10 cellular contexts compared by ENCODE assay signal in the genomic region with DNA sequence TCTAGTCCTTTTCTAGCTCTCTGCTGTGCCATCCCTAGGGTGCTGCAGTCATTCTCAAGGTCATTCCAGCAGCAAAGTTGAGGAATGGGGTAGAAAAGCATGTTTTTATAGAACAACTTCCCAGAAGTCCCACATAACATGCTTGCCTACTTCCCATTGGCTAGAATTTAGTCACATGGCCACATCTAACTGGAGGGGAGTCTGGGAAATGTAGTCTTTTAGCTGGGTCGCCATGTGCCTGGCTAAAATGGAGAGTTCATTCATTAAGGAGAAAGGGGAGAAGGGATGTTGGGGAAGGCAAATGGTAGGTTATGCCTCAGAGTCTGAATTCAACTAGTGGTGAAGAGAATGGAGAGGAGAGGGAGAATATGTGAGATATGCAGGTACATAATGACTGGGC.
A peak's percentile ranks its signal among the peaks of the same experiment; 100 is the strongest.
DNase-seq lines count a peak whose midpoint lies in the region; ATAC-seq and FAIRE-seq lines count a peak whose summit lies in the region.
"Had no signal": no experiment of that assay in that cellular context is flagged by ENCODE, and none has a peak within 500 bp of the region (broad histone marks: within the 10 kb centered on the region; RNA-seq: fewer than 3 reads in every experiment).

No MANE protein-coding gene starts in this region.

- no peak overlapping the region for H3K27ac Mint-ChIP-seq in effector memory CD8-positive, alpha-beta T cell
- H3K27ac Mint-ChIP-seq: naive thymus-derived CD4-positive, alpha-beta T cell; stimulated activated naive B cell treated with anti-CD40 and anti-IgM and Interleukin-4, amounts not matched to agents 10 μg/mL and 1 μg/mL and 100 μg/mL, for 72 hours had no signal

- peaks cover 31 to 38% of the 10 kb centered on the region in 2 donors for H3K27me3 Mint-ChIP-seq in effector memory CD8-positive, alpha-beta T cell

- no peak overlapping the region for H3K4me3 Mint-ChIP-seq in effector memory CD8-positive, alpha-beta T cell
- H3K4me3 Mint-ChIP-seq: naive thymus-derived CD4-positive, alpha-beta T cell; stimulated activated naive B cell treated with anti-CD40 and anti-IgM and Interleukin-4, amounts not matched to agents 10 μg/mL and 1 μg/mL and 100 μg/mL, for 72 hours had no signal

- H3K36me3 Mint-ChIP-seq in effector memory CD8-positive, alpha-beta T cell (ENCODE audit: insufficient read depth): peaks cover 3% of the 10 kb centered on the region
- H3K36me3 Mint-ChIP-seq: stimulated activated naive B cell treated with anti-CD40 and anti-IgM and Interleukin-4, amounts not matched to agents 10 μg/mL and 1 μg/mL and 100 μg/mL, for 72 hours had no signal

- ATAC-seq in HG02884 (IDR thresholded peaks at IDR 0.05; ENCODE audit: unreplicated experiment): peak; percentile 88
- no peak for ATAC-seq in effector memory CD8-positive, alpha-beta T cell (replicated peaks)
- ATAC-seq: naive thymus-derived CD4-positive, alpha-beta T cell had no signal

- no peak for DNase-seq in GM18507 (ENCODE audit: extremely low spot score, insufficient read length, low read depth)
- DNase-seq in RPMI8226: peak; percentile 11
- DNase-seq in left kidney (ENCODE audit: low read depth, low spot score): peak; percentile 39
- no peak for DNase-seq in effector memory CD8-positive, alpha-beta T cell
- no peak for DNase-seq in hippocampal formation (lab: John Stamatoyannopoulos, UW)
- no peak for DNase-seq in anterior cingulate cortex (lab: John Stamatoyannopoulos, UW)
- no peak for DNase-seq in inferior parietal cortex (ENCODE audit: extremely low spot score)
- DNase-seq: naive thymus-derived CD4-positive, alpha-beta T cell; stimulated activated naive B cell treated with anti-CD40 and anti-IgM and Interleukin-4, amounts not matched to agents 10 μg/mL and 1 μg/mL and 100 μg/mL, for 72 hours had no signal

- H3K4me1 Mint-ChIP-seq in effector memory CD8-positive, alpha-beta T cell (ENCODE audit: low read depth in 2 of 2): no peaks in the 10 kb centered on the region
- H3K4me1 Mint-ChIP-seq: stimulated activated naive B cell treated with anti-CD40 and anti-IgM and Interleukin-4, amounts not matched to agents 10 μg/mL and 1 μg/mL and 100 μg/mL, for 72 hours had no signal

- FAIRE-seq in GM18507 (lab: Jason Lieb, UNC): peak; percentile 49

- H3K9me3 Mint-ChIP-seq in effector memory CD8-positive, alpha-beta T cell: peaks cover 4 to 15% of the 10 kb centered on the region in 2 donors

Comparison
In these comparisons a context has a peak if more than half of its experiments do, and no peak if none do; other contexts are left out.
1. DNase-seq: peak in RPMI8226 (single experiment) and left kidney (single experiment); none in GM18507 (single experiment), effector memory CD8-positive, alpha-beta T cell (0 of 3), hippocampal formation (0 of 2), anterior cingulate cortex (0 of 58) and inferior parietal cortex (single experiment).